ENCODE assay signal across 9 cellular contexts in genomic region chr11:12693075-12693473, GRCh38. TPM values are rescaled to one million over a fixed set of nuclear protein-coding genes. Genes with fewer than 3 reads are reported as not detected.
DNase-seq lines count a peak whose midpoint lies in the region; TF ChIP-seq lines count a peak whose summit lies in the region.
"Had no signal": no experiment of that assay in that cellular context is flagged by ENCODE, and none has a peak within 500 bp of the region (broad histone marks: within the 10 kb centered on the region; RNA-seq: fewer than 3 reads in every experiment).

No MANE protein-coding gene starts in this region.

- H3K4me1 ChIP-seq in muscle layer of colon (ENCODE audit: insufficient read depth, low read length) (peaks cover 65% of the 10 kb centered on the region), vagina (peaks cover 80% of the 10 kb centered on the region)

- H3K36me3 ChIP-seq in muscle layer of colon (ENCODE audit: insufficient read depth, low read length) (no peaks in the 10 kb centered on the region), vagina (no peaks in the 10 kb centered on the region)

- DNase-seq in NCI-H2227 (lab: John Stamatoyannopoulos, UW; ENCODE audit: unreplicated experiment): peak; percentile 22
- no peak for DNase-seq in NCI-H2227 treated with DMSO at 0.1 percent for 48 hours (lab: John Stamatoyannopoulos, UW)
- peak; percentile 66 for DNase-seq in epithelial cell of proximal tubule (ENCODE audit: low read depth)
- DNase-seq in vagina (ENCODE audit: extremely low spot score in 2 of 2): no peak
- no peak for DNase-seq in DMS153 (lab: John Stamatoyannopoulos, UW)
- no peak for DNase-seq in GDM1 (lab: John Stamatoyannopoulos, UW)
- DNase-seq in KG1 (lab: John Stamatoyannopoulos, UW): no peak
- DNase-seq: NCI-H1694 had no signal

- intact Hi-C loops in vagina (cut with DNase I): loop anchor here (2.0 kb wide), 1 partner anchor 14 kb away; no protein-coding TSS in a partner anchor

- peak overlapping the region; percentile 42 for H3K4me3 ChIP-seq in epithelial cell of proximal tubule (ENCODE audit: low read depth, low read length)
- peak overlapping the region in 1 of 2 donors; percentile 36 for H3K4me3 ChIP-seq in muscle layer of colon (ENCODE audit: low read depth in 1 of 2, low read length in 2 of 2)
- peak overlapping the region; percentile 17 to 32 for H3K4me3 ChIP-seq in vagina

- TF ChIP-seq CTCF in epithelial cell of proximal tubule (conservative IDR thresholded peaks at IDR 0.05; ENCODE audit: low read depth, low read length) (no peak), vagina (IDR thresholded peaks at IDR 0.05) (no peak)

- TF ChIP-seq POLR2A in vagina (IDR thresholded peaks at IDR 0.05): no peak

- H3K27me3 ChIP-seq in muscle layer of colon (ENCODE audit: control insufficient read depth in 1 of 2, insufficient read depth in 2 of 2, low read length in 2 of 2) (no peaks in the 10 kb centered on the region), vagina (no peaks in the 10 kb centered on the region)

- peak overlapping the region; percentile 30 for H3K9ac ChIP-seq in muscle layer of colon (ENCODE audit: low read length)

- H3K9me3 ChIP-seq in muscle layer of colon (ENCODE audit: low read length) (no peaks in the 10 kb centered on the region), vagina (no peaks in the 10 kb centered on the region)

- H3K27ac ChIP-seq in muscle layer of colon (ENCODE audit: low read depth, low read length): peak overlapping the region; percentile 77
- peak overlapping the region; percentile 90 for H3K27ac ChIP-seq in vagina

RNA-seq across cellular contexts. Expression of gene TEAD1, which starts 18.9 kb away (rescaled TPM):
- total RNA-seq in epithelial cell of proximal tubule (61.9 and 70.2 TPM in 2 replicates), vagina (50.3 TPM)

Comparison
In these comparisons a context has a peak if more than half of its experiments do, and no peak if none do; other contexts are left out.
1. DNase-seq: peak in NCI-H2227 (single experiment) and epithelial cell of proximal tubule (single experiment); none in NCI-H2227 treated with DMSO at 0.1 percent for 48 hours (single experiment), vagina (0 of 2), DMS153 (single experiment), GDM1 (single experiment) and KG1 (single experiment).